Comparison of ENCODE assay signal across 1 cellular context in the genomic region with DNA sequence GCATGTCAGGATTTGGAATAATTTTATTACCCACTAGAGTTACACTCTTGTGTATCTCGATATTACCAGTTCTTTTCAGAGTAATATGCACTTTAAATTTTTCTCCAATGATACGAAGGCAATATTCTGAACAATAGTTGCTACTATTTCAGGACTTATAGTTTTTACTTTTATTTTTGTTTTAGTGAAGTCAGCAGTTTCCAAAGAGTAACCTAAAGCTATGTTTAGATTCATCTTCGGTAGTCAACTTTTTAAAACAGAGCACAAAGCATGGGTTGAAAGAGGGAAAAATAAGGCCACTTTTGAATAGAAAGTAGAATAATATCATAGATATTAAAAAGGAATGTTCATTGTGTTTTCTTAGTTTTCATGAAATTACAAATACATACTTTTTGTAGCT.
TF ChIP-seq lines count a peak whose summit lies in the region.

No MANE protein-coding gene starts in this region.

TF ChIP-seq in HepG2, 621 proteins besides CTCF, POLR2A, EP300 and RAD21 (continued from another document):
- TF ChIP-seq, protein P1, sequence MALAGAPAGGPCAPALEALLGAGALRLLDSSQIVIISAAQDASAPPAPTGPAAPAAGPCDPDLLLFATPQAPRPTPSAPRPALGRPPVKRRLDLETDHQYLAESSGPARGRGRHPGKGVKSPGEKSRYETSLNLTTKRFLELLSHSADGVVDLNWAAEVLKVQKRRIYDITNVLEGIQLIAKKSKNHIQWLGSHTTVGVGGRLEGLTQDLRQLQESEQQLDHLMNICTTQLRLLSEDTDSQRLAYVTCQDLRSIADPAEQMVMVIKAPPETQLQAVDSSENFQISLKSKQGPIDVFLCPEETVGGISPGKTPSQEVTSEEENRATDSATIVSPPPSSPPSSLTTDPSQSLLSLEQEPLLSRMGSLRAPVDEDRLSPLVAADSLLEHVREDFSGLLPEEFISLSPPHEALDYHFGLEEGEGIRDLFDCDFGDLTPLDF (CRISPR knock-in tag; IDR thresholded peaks at IDR 0.05) = no peak
- TF ChIP-seq, protein P2, sequence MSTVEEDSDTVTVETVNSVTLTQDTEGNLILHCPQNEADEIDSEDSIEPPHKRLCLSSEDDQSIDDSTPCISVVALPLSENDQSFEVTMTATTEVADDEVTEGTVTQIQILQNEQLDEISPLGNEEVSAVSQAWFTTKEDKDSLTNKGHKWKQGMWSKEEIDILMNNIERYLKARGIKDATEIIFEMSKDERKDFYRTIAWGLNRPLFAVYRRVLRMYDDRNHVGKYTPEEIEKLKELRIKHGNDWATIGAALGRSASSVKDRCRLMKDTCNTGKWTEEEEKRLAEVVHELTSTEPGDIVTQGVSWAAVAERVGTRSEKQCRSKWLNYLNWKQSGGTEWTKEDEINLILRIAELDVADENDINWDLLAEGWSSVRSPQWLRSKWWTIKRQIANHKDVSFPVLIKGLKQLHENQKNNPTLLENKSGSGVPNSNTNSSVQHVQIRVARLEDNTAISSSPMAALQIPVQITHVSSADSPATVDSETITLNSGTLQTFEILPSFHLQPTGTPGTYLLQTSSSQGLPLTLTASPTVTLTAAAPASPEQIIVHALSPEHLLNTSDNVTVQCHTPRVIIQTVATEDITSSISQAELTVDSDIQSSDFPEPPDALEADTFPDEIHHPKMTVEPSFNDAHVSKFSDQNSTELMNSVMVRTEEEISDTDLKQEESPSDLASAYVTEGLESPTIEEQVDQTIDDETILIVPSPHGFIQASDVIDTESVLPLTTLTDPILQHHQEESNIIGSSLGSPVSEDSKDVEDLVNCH (CRISPR knock-in tag; IDR thresholded peaks at IDR 0.05) = no peak
- TF ChIP-seq MAFK (conservative IDR thresholded peaks at IDR 0.05 in 1 of 2, IDR thresholded peaks at IDR 0.05 in 1 of 2; ENCODE audit: low read length in 2 of 2) (peak; percentile 61 to 77), HCFC1 (IDR thresholded peaks at IDR 0.05; ENCODE audit: low read depth, low read length) (no peak), KDM5B (CRISPR knock-in tag; IDR thresholded peaks at IDR 0.05; ENCODE audit: borderline replicate concordance) (no peak), FOXO1 (CRISPR knock-in tag; IDR thresholded peaks at IDR 0.05) (no peak), ZNF550 (CRISPR knock-in tag; IDR thresholded peaks at IDR 0.05; ENCODE audit: borderline replicate concordance) (no peak), NCOA1 (CRISPR knock-in tag; IDR thresholded peaks at IDR 0.05) (no peak), ZNF446 (CRISPR knock-in tag; IDR thresholded peaks at IDR 0.05) (no peak), MAFF (IDR thresholded peaks at IDR 0.05; ENCODE audit: low read depth, low read length) (peak; percentile 66; the same call in 1 of the 2 replicates), MIXL1 (CRISPR knock-in tag; IDR thresholded peaks at IDR 0.05) (no peak), ATAD3A (CRISPR knock-in tag; IDR thresholded peaks at IDR 0.05) (no peak)
- TF ChIP-seq, protein P3, sequence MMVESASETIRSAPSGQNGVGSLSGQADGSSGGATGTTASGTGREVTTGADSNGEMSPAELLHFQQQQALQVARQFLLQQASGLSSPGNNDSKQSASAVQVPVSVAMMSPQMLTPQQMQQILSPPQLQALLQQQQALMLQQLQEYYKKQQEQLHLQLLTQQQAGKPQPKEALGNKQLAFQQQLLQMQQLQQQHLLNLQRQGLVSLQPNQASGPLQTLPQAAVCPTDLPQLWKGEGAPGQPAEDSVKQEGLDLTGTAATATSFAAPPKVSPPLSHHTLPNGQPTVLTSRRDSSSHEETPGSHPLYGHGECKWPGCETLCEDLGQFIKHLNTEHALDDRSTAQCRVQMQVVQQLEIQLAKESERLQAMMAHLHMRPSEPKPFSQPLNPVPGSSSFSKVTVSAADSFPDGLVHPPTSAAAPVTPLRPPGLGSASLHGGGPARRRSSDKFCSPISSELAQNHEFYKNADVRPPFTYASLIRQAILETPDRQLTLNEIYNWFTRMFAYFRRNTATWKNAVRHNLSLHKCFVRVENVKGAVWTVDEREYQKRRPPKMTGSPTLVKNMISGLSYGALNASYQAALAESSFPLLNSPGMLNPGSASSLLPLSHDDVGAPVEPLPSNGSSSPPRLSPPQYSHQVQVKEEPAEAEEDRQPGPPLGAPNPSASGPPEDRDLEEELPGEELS (CRISPR knock-in tag; IDR thresholded peaks at IDR 0.05) = no peak
- TF ChIP-seq, protein P4, sequence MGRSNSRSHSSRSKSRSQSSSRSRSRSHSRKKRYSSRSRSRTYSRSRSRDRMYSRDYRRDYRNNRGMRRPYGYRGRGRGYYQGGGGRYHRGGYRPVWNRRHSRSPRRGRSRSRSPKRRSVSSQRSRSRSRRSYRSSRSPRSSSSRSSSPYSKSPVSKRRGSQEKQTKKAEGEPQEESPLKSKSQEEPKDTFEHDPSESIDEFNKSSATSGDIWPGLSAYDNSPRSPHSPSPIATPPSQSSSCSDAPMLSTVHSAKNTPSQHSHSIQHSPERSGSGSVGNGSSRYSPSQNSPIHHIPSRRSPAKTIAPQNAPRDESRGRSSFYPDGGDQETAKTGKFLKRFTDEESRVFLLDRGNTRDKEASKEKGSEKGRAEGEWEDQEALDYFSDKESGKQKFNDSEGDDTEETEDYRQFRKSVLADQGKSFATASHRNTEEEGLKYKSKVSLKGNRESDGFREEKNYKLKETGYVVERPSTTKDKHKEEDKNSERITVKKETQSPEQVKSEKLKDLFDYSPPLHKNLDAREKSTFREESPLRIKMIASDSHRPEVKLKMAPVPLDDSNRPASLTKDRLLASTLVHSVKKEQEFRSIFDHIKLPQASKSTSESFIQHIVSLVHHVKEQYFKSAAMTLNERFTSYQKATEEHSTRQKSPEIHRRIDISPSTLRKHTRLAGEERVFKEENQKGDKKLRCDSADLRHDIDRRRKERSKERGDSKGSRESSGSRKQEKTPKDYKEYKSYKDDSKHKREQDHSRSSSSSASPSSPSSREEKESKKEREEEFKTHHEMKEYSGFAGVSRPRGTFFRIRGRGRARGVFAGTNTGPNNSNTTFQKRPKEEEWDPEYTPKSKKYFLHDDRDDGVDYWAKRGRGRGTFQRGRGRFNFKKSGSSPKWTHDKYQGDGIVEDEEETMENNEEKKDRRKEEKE (IDR thresholded peaks at IDR 0.05) = no peak
- TF ChIP-seq, protein P5, sequence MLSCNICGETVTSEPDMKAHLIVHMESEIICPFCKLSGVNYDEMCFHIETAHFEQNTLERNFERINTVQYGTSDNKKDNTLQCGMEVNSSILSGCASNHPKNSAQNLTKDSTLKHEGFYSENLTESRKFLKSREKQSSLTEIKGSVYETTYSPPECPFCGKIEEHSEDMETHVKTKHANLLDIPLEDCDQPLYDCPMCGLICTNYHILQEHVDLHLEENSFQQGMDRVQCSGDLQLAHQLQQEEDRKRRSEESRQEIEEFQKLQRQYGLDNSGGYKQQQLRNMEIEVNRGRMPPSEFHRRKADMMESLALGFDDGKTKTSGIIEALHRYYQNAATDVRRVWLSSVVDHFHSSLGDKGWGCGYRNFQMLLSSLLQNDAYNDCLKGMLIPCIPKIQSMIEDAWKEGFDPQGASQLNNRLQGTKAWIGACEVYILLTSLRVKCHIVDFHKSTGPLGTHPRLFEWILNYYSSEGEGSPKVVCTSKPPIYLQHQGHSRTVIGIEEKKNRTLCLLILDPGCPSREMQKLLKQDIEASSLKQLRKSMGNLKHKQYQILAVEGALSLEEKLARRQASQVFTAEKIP (CRISPR knock-in tag; IDR thresholded peaks at IDR 0.05; ENCODE audit: borderline replicate concordance) = no peak
- TF ChIP-seq, protein P6, sequence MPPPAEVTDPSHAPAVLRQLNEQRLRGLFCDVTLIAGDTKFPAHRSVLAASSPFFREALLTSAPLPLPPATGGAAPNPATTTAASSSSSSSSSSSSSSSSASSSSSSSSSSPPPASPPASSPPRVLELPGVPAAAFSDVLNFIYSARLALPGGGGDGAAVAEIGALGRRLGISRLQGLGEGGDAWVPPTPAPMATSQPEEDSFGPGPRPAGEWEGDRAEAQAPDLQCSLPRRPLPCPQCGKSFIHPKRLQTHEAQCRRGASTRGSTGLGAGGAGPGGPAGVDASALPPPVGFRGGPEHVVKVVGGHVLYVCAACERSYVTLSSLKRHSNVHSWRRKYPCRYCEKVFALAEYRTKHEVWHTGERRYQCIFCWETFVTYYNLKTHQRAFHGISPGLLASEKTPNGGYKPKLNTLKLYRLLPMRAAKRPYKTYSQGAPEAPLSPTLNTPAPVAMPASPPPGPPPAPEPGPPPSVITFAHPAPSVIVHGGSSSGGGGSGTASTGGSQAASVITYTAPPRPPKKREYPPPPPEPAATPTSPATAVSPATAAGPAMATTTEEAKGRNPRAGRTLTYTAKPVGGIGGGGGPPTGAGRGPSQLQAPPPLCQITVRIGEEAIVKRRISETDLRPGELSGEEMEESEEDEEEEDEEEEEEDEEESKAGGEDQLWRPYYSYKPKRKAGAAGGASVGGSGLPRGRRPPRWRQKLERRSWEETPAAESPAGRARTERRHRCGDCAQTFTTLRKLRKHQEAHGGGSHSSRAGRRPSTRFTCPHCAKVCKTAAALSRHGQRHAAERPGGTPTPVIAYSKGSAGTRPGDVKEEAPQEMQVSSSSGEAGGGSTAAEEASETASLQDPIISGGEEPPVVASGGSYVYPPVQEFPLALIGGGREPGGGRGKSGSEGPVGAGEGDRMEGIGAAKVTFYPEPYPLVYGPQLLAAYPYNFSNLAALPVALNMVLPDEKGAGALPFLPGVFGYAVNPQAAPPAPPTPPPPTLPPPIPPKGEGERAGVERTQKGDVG (CRISPR knock-in tag; IDR thresholded peaks at IDR 0.05; ENCODE audit: borderline replicate concordance) = no peak
- TF ChIP-seq, protein P7, sequence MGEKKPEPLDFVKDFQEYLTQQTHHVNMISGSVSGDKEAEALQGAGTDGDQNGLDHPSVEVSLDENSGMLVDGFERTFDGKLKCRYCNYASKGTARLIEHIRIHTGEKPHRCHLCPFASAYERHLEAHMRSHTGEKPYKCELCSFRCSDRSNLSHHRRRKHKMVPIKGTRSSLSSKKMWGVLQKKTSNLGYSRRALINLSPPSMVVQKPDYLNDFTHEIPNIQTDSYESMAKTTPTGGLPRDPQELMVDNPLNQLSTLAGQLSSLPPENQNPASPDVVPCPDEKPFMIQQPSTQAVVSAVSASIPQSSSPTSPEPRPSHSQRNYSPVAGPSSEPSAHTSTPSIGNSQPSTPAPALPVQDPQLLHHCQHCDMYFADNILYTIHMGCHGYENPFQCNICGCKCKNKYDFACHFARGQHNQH (CRISPR knock-in tag; IDR thresholded peaks at IDR 0.05) = no peak
TF ChIP-seq in HepG2: peak in this region for 2.
